8 cellular contexts compared by ENCODE assay signal in genomic region chr12:22046090-22046967, GRCh38. TPM values are rescaled to one million over a fixed set of nuclear protein-coding genes. Genes with fewer than 3 reads are reported as not detected.
A peak's percentile ranks its signal among the peaks of the same experiment; 100 is the strongest.
DNase-seq lines count a peak whose midpoint lies in the region; ATAC-seq and TF ChIP-seq lines count a peak whose summit lies in the region.

CMAS (plus strand) TSS chr12:22046218; CDS start chr12:22046304, 86 bp downstream.

- H3K4me3 ChIP-seq in right atrium auricular region (peak within 1 kb of the TSS; percentile 82 to 100), vagina (peak within 1 kb of the TSS; percentile 100)

- DNase-seq in GM13977 (ENCODE audit: low spot score) (peak; percentile 89), NCI-H1105 (lab: John Stamatoyannopoulos, UW) (peak; percentile 81), T-helper 2 cell (peak; percentile 61 to 87 (median 67)), amygdala (lab: John Stamatoyannopoulos, UW) (peak; percentile 7 to 84 (median 68)), right atrium auricular region (ENCODE audit: low spot score) (peak; percentile 76), putamen (ENCODE audit: low spot score) (peak; percentile 76), vagina (ENCODE audit: extremely low spot score in 2 of 2) (peak in 1 of 2 donors; percentile 89)

- H3K27ac ChIP-seq in right atrium auricular region (peak within 1 kb of the TSS; percentile 94 to 97), vagina (peak within 1 kb of the TSS; percentile 94)

- H3K27me3 ChIP-seq in right atrium auricular region (no peaks in the 10 kb centered on the region), vagina (no peaks in the 10 kb centered on the region)

- TF ChIP-seq CTCF in GM13977 (IDR thresholded peaks at IDR 0.05; ENCODE audit: extremely low read depth, insufficient read depth, missing control alignments): no peak
- peak in 1 of 2 donors; percentile 22 for TF ChIP-seq CTCF in right atrium auricular region (IDR thresholded peaks at IDR 0.05)
- peak in 1 of 3 experiments; percentile 12 for TF ChIP-seq CTCF in vagina (IDR thresholded peaks at IDR 0.05)

- peak; percentile 91 for ATAC-seq in HG02642 (IDR thresholded peaks at IDR 0.05; ENCODE audit: poor library complexity, unreplicated experiment)

- in situ Hi-C loops in GM13977 (cut with MboI; ENCODE audit: low pct_unique_long_range_greater_than_20kb, low sequenced_read_pairs, unreplicated experiment): no loop called here

- intact Hi-C loops in vagina (cut with DNase I): no loop called here

- H3K4me1 ChIP-seq in right atrium auricular region (peaks cover 0 to 16% of the 10 kb centered on the region in 2 donors), vagina (peaks cover 42% of the 10 kb centered on the region)

- H3K9me3 ChIP-seq in right atrium auricular region (no peaks in the 10 kb centered on the region), vagina (no peaks in the 10 kb centered on the region)

- peak in 1 of 2 donors; percentile 71 for TF ChIP-seq POLR2A in vagina (IDR thresholded peaks at IDR 0.05)

- no peaks in the 10 kb centered on the region for H3K36me3 ChIP-seq in right atrium auricular region
- no peaks in the 10 kb centered on the region for H3K36me3 ChIP-seq in vagina

RNA-seq across cellular contexts. Expression of gene CMAS, which starts in this region (rescaled TPM):
- total RNA-seq in right atrium auricular region: 10 to 100 TPM; 28.3 to 33.4 TPM
- 25.3 TPM for total RNA-seq in vagina
